ENCODE assay signal across 22 cellular contexts in genomic region chrX:7077241-7077909, GRCh38.
"Had no signal": no experiment of that assay in that cellular context is flagged by ENCODE, and none has a peak within 500 bp of the region (broad histone marks: within the 10 kb centered on the region; RNA-seq: fewer than 3 reads in every experiment).

No MANE protein-coding gene starts in this region.

- H3K9me3 Mint-ChIP-seq: naive thymus-derived CD8-positive, alpha-beta T cell; nephron progenitor cell; stimulated activated effector memory CD8-positive, alpha-beta T cell treated with anti-CD3 and anti-CD28 coated beads, Interleukin-12 subunit alpha, Interleukin-12 subunit beta, amount 100 ng/mL, for 72 hours had no signal

- H3K4me1 Mint-ChIP-seq: nephron progenitor cell had no signal

- ATAC-seq: left colon; left ventricle myocardium superior; lower lobe of right lung; naive thymus-derived CD8-positive, alpha-beta T cell; stimulated activated effector memory CD8-positive, alpha-beta T cell treated with anti-CD3 and anti-CD28 coated beads, Interleukin-12 subunit alpha, Interleukin-12 subunit beta, amount 100 ng/mL, for 72 hours had no signal

- H3K27me3 Mint-ChIP-seq: naive thymus-derived CD8-positive, alpha-beta T cell had no signal

- H3K4me1 ChIP-seq: lower lobe of right lung, prostate gland, right atrium auricular region, sigmoid colon, thyroid gland, vagina had no signal

- H3K27ac ChIP-seq: lower lobe of right lung, neutrophil, prostate gland, right atrium auricular region, sigmoid colon, stomach, thyroid gland, vagina had no signal

- H3K9me3 ChIP-seq: lower lobe of right lung, neutrophil, prostate gland, right atrium auricular region, sigmoid colon, stomach, thyroid gland, vagina had no signal

- DNase-seq: cortex of kidney; effector CD4-positive, alpha-beta T cell; head of caudate nucleus; islet precursor cell; kidney glomerular epithelial cell; left colon; left ventricle myocardium superior; lower lobe of right lung; naive thymus-derived CD8-positive, alpha-beta T cell; nephron progenitor cell; sigmoid colon; stimulated activated CD4-positive, alpha-beta T cell treated with anti-CD3 and anti-CD28 coated beads, Interleukin-2, amount 100 ng/mL, for 24 hours; stimulated activated CD4-positive, alpha-beta T cell treated with anti-CD3 and anti-CD28 coated beads, Interleukin-4, amount 100 ng/mL, for 24 hours; stimulated activated naive CD4-positive, alpha-beta T cell treated with Interleukin-2 at 50 U/mL for 16 hours; stomach; thyroid gland; trophoblast cell had no signal

- H3K27ac Mint-ChIP-seq: stimulated activated effector memory CD8-positive, alpha-beta T cell treated with anti-CD3 and anti-CD28 coated beads, Interleukin-12 subunit alpha, Interleukin-12 subunit beta, amount 100 ng/mL, for 72 hours had no signal

- H3K36me3 ChIP-seq: lower lobe of right lung, neutrophil, prostate gland, sigmoid colon, thyroid gland had no signal

- H3K27me3 ChIP-seq: neutrophil, right atrium auricular region, sigmoid colon, stomach, thyroid gland, vagina had no signal

- H3K4me3 Mint-ChIP-seq: nephron progenitor cell; stimulated activated effector memory CD8-positive, alpha-beta T cell treated with anti-CD3 and anti-CD28 coated beads, Interleukin-12 subunit alpha, Interleukin-12 subunit beta, amount 100 ng/mL, for 72 hours had no signal

- H3K4me3 ChIP-seq: lower lobe of right lung, prostate gland, right atrium auricular region, sigmoid colon, stomach, thyroid gland, vagina had no signal
